Comparison of ENCODE assay signal across 8 cellular contexts in genomic region chr16:56673916-56674315, GRCh38. TPM values are rescaled to one million over a fixed set of nuclear protein-coding genes. Genes with fewer than 3 reads are reported as not detected.
DNase-seq lines count a peak whose midpoint lies in the region; ATAC-seq lines count a peak whose summit lies in the region.

No MANE protein-coding gene starts in this region.

- H3K9me3 Mint-ChIP-seq in activated naive CD4-positive, alpha-beta T cell treated with anti-CD3 and anti-CD28 coated beads, Interleukin-2, amount 10 ng/mL, durations not matched to agents 7 days and 5 days, result no peaks in the 10 kb centered on the region
- no peaks in the 10 kb centered on the region for H3K9me3 Mint-ChIP-seq in T-cell
- H3K9me3 Mint-ChIP-seq in stimulated activated naive B cell treated with anti-CD40 and anti-IgM and Interleukin-4, amounts not matched to agents 10 μg/mL and 1 μg/mL and 100 μg/mL, for 72 hours, result no peaks in the 10 kb centered on the region

- CTCF ChIA-PET in activated naive CD4-positive, alpha-beta T cell treated with anti-CD3 and anti-CD28 coated beads, Interleukin-2, amount 10 ng/mL, durations not matched to agents 7 days and 5 days (lab: Charles Lee), result interaction anchor here (1.0 to 3.1 kb wide), 8 partner anchors 9 to 118 kb away, joined by 3 to 31 read pairs (median 4); partner anchors contain the start of gene MT1X
- CTCF ChIA-PET in T-cell (lab: Charles Lee), result interaction anchor here in 1 of 2 donors (0.7 to 1.5 kb wide), 2 partner anchors 28 to 298 kb away, joined by 3 to 8 read pairs; no protein-coding TSS in a partner anchor

- ATAC-seq in T-cell (replicated peaks in 1 of 4) (peak in 3 of 4 experiments; percentile 40 to 51 (median 43)), GM21360 (IDR thresholded peaks at IDR 0.05; ENCODE audit: unreplicated experiment) (no peak), GM21619 (IDR thresholded peaks at IDR 0.05; ENCODE audit: unreplicated experiment) (no peak)
- ATAC-seq in stimulated activated naive B cell treated with anti-CD40 and anti-IgM and Interleukin-4, amounts not matched to agents 10 μg/mL and 1 μg/mL and 100 μg/mL, for 72 hours (replicated peaks), result peak; percentile 59 to 66

- H3K4me1 Mint-ChIP-seq in activated naive CD4-positive, alpha-beta T cell treated with anti-CD3 and anti-CD28 coated beads, Interleukin-2, amount 10 ng/mL, durations not matched to agents 7 days and 5 days, result peaks cover 44% of the 10 kb centered on the region
- H3K4me1 Mint-ChIP-seq in T-cell, result peaks cover 17 to 24% (median 23%) of the 10 kb centered on the region in 3 donors
- H3K4me1 Mint-ChIP-seq in stimulated activated naive B cell treated with anti-CD40 and anti-IgM and Interleukin-4, amounts not matched to agents 10 μg/mL and 1 μg/mL and 100 μg/mL, for 72 hours, result peaks cover 10 to 26% of the 10 kb centered on the region in 2 donors

- H3K4me3 Mint-ChIP-seq in activated naive CD4-positive, alpha-beta T cell treated with anti-CD3 and anti-CD28 coated beads, Interleukin-2, amount 10 ng/mL, durations not matched to agents 7 days and 5 days, result peak overlapping the region; percentile 22
- peak overlapping the region in 1 of 3 donors; percentile 45 for H3K4me3 Mint-ChIP-seq in T-cell
- no peak overlapping the region for H3K4me3 Mint-ChIP-seq in stimulated activated naive B cell treated with anti-CD40 and anti-IgM and Interleukin-4, amounts not matched to agents 10 μg/mL and 1 μg/mL and 100 μg/mL, for 72 hours

- peaks cover 3% of the 10 kb centered on the region for H3K36me3 Mint-ChIP-seq in activated naive CD4-positive, alpha-beta T cell treated with anti-CD3 and anti-CD28 coated beads, Interleukin-2, amount 10 ng/mL, durations not matched to agents 7 days and 5 days
- no peaks in the 10 kb centered on the region for H3K36me3 Mint-ChIP-seq in T-cell
- H3K36me3 Mint-ChIP-seq in stimulated activated naive B cell treated with anti-CD40 and anti-IgM and Interleukin-4, amounts not matched to agents 10 μg/mL and 1 μg/mL and 100 μg/mL, for 72 hours, result no peaks in the 10 kb centered on the region

- no peak overlapping the region for H3K27ac Mint-ChIP-seq in activated naive CD4-positive, alpha-beta T cell treated with anti-CD3 and anti-CD28 coated beads, Interleukin-2, amount 10 ng/mL, durations not matched to agents 7 days and 5 days
- no peak overlapping the region for H3K27ac Mint-ChIP-seq in T-cell
- H3K27ac Mint-ChIP-seq in stimulated activated naive B cell treated with anti-CD40 and anti-IgM and Interleukin-4, amounts not matched to agents 10 μg/mL and 1 μg/mL and 100 μg/mL, for 72 hours, result no peak overlapping the region

- peak; percentile 56 for DNase-seq in activated naive CD4-positive, alpha-beta T cell treated with anti-CD3 and anti-CD28 coated beads, Interleukin-2, amount 10 ng/mL, durations not matched to agents 7 days and 5 days
- no peak for DNase-seq in activated naive CD4-positive, alpha-beta T cell treated with anti-CD3 and anti-CD28 coated beads, Interleukin-2, amount 50 U/mL, for 16 hours
- DNase-seq in T-cell (peak in 6 of 34 experiments; percentile 18 to 33 (median 24)), glomerular visceral epithelial cell (ENCODE audit: extremely low spot score) (peak; percentile 39), amniotic stem cell (lab: John Stamatoyannopoulos, UW) (no peak)
- DNase-seq in stimulated activated naive B cell treated with anti-CD40 and anti-IgM and Interleukin-4, amounts not matched to agents 10 μg/mL and 1 μg/mL and 100 μg/mL, for 72 hours, result no peak

- POLR2A ChIA-PET in T-cell (lab: Charles Lee), result no interaction called here

- H3K27me3 Mint-ChIP-seq in activated naive CD4-positive, alpha-beta T cell treated with anti-CD3 and anti-CD28 coated beads, Interleukin-2, amount 10 ng/mL, durations not matched to agents 7 days and 5 days, result peaks cover 78% of the 10 kb centered on the region
- peaks cover 22 to 54% of the 10 kb centered on the region in 2 donors for H3K27me3 Mint-ChIP-seq in T-cell
- H3K27me3 Mint-ChIP-seq in stimulated activated naive B cell treated with anti-CD40 and anti-IgM and Interleukin-4, amounts not matched to agents 10 μg/mL and 1 μg/mL and 100 μg/mL, for 72 hours, result peaks cover 76 to 88% of the 10 kb centered on the region in 2 donors

RNA-seq across cellular contexts. Expression of gene MT1H, which starts 4.3 kb away (rescaled TPM):
- total RNA-seq in T-cell, result 1 to 10 TPM in 1 of 5 donors, not detected in 4; 1.4 TPM

RNA-seq across cellular contexts. Expression of gene MT1G, which starts 6.1 kb away (rescaled TPM):
- total RNA-seq in T-cell, result 1 to 10 TPM in 3 of 5 donors, not detected in 2; 2.0 to 4.1 (median 4.0) TPM

RNA-seq across cellular contexts. Expression of gene MT1X, which starts 8.4 kb away (rescaled TPM):
- total RNA-seq in T-cell, result 10 to 100 TPM; 18.7 to 30.8 (median 28.8) TPM

RNA-seq across cellular contexts. Expression of gene MT1F, which starts 16.2 kb away (rescaled TPM):
- 10 to 100 TPM in 2 of 5 donors, 1 to 10 TPM in 3; 5.3 to 14.3 (median 9.3) TPM for total RNA-seq in T-cell

RNA-seq across cellular contexts. Expression of gene MT1B, which starts 22.2 kb away (rescaled TPM):
- total RNA-seq in T-cell, result not detected

Comparison
In these comparisons a context has a peak if more than half of its experiments do, and no peak if none do; other contexts are left out.
1. DNase-seq: peak in activated naive CD4-positive, alpha-beta T cell treated with anti-CD3 and anti-CD28 coated beads, Interleukin-2, amount 10 ng/mL, durations not matched to agents 7 days and 5 days (single experiment) and glomerular visceral epithelial cell (single experiment); none in activated naive CD4-positive, alpha-beta T cell treated with anti-CD3 and anti-CD28 coated beads, Interleukin-2, amount 50 U/mL, for 16 hours (single experiment), stimulated activated naive B cell treated with anti-CD40 and anti-IgM and Interleukin-4, amounts not matched to agents 10 μg/mL and 1 μg/mL and 100 μg/mL, for 72 hours (single experiment) and amniotic stem cell (single experiment).
2. ATAC-seq: peak in T-cell (3 of 4) and stimulated activated naive B cell treated with anti-CD40 and anti-IgM and Interleukin-4, amounts not matched to agents 10 μg/mL and 1 μg/mL and 100 μg/mL, for 72 hours (2 of 2); none in GM21360 (single experiment) and GM21619 (single experiment).